ENCODE assay signal across 2 cellular contexts in the genomic region with DNA sequence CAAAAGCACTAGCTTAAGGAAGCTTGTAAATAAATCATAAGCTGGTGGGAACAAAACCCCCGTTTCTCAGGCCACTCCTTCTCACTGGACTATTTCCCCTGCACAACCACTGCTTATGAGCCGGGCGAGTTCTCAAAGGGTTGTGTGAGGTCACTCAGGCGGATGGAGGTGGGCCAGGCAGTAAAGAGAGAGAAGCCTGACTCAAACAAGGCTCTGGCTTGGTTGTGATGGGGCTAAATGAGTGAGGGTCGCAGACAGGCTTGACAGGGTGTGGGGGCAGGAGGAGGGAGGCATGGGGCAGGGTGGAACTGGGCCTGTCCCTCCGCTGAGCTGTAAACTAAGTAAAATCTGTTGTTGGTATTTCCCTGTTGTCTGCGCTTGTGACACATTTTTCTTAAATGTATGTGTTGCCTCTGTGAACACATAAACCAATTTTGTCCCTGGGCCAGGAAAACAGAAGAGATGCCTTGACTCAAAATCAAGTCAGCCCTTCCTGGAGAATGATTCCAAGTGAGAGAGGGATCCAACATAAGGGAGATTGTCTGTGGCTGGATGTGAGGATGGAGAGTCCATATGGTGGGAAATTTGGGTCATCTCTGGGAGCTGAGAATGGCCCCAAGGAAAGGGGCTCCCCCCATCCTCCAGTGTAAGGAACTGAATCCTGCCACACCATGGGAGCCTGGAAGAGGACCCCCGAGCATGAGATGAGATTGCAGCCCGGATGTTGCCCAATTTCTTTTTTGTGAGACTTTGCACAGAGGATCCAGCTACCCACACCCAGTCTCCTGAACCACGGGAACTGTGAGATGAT.
TF ChIP-seq lines count a peak whose summit lies in the region.

No MANE protein-coding gene starts in this region.

TF ChIP-seq in K562, 482 proteins besides CTCF, POLR2A, EP300 and RAD21:
- TF ChIP-seq, protein P1, sequence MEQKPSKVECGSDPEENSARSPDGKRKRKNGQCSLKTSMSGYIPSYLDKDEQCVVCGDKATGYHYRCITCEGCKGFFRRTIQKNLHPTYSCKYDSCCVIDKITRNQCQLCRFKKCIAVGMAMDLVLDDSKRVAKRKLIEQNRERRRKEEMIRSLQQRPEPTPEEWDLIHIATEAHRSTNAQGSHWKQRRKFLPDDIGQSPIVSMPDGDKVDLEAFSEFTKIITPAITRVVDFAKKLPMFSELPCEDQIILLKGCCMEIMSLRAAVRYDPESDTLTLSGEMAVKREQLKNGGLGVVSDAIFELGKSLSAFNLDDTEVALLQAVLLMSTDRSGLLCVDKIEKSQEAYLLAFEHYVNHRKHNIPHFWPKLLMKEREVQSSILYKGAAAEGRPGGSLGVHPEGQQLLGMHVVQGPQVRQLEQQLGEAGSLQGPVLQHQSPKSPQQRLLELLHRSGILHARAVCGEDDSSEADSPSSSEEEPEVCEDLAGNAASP (IDR thresholded peaks at IDR 0.05): peak; percentile 60
- TF ChIP-seq KAT7 (CRISPR knock-in tag; IDR thresholded peaks at IDR 0.05; ENCODE audit: borderline replicate concordance) (no peak), IRF2 (CRISPR knock-in tag; IDR thresholded peaks at IDR 0.05) (no peak)

TF ChIP-seq in HepG2, 621 proteins besides CTCF, POLR2A, EP300 and RAD21 (continues in another document):
- TF ChIP-seq ARHGAP35 (CRISPR knock-in tag; IDR thresholded peaks at IDR 0.05; ENCODE audit: borderline replicate concordance) (no peak), RXRB (CRISPR knock-in tag; IDR thresholded peaks at IDR 0.05; ENCODE audit: borderline replicate concordance) (peak; percentile 90), BRD4 (CRISPR knock-in tag; IDR thresholded peaks at IDR 0.05) (no peak), ARNT2 (CRISPR knock-in tag; IDR thresholded peaks at IDR 0.05; ENCODE audit: low read depth) (0 out of 2 replicates have a peak, but pooled peaks have one; percentile 44), RORA (CRISPR knock-in tag; IDR thresholded peaks at IDR 0.05) (no peak), ZNF441 (CRISPR knock-in tag; IDR thresholded peaks at IDR 0.05; ENCODE audit: borderline replicate concordance) (peak; percentile 97), ZNF468 (CRISPR knock-in tag; IDR thresholded peaks at IDR 0.05) (no peak), JARID2 (CRISPR knock-in tag; IDR thresholded peaks at IDR 0.05; ENCODE audit: insufficient replicate concordance) (no peak), ZNF337 (CRISPR knock-in tag; IDR thresholded peaks at IDR 0.05; ENCODE audit: borderline replicate concordance, low read depth) (0 out of 2 replicates have a peak, but pooled peaks have one; percentile 5), ETV5 (CRISPR knock-in tag; IDR thresholded peaks at IDR 0.05; ENCODE audit: borderline replicate concordance) (peak; percentile 61; the same call in 1 of the 2 replicates), PATZ1 (CRISPR knock-in tag; IDR thresholded peaks at IDR 0.05) (no peak), ZNF350 (CRISPR knock-in tag; IDR thresholded peaks at IDR 0.05; ENCODE audit: borderline replicate concordance, low read depth) (0 out of 2 replicates have a peak, but pooled peaks have one; percentile 9), ZNF816 (CRISPR knock-in tag; IDR thresholded peaks at IDR 0.05; ENCODE audit: borderline replicate concordance) (0 out of 2 replicates have a peak, but pooled peaks have one; percentile 22), ZNF383 (CRISPR knock-in tag; IDR thresholded peaks at IDR 0.05; ENCODE audit: borderline replicate concordance) (0 out of 2 replicates have a peak, but pooled peaks have one; percentile 60), TBX2 (CRISPR knock-in tag; IDR thresholded peaks at IDR 0.05; ENCODE audit: borderline replicate concordance) (peak; percentile 20; the same call in 1 of the 2 replicates), ZNF652 (CRISPR knock-in tag; IDR thresholded peaks at IDR 0.05; ENCODE audit: borderline replicate concordance, low read depth) (no peak), HMG20A (CRISPR knock-in tag; IDR thresholded peaks at IDR 0.05; ENCODE audit: borderline replicate concordance) (no peak), TBL1XR1 (IDR thresholded peaks at IDR 0.05; ENCODE audit: borderline replicate concordance, low read length, partially characterized antibody) (no peak), ZNF44 (CRISPR knock-in tag; IDR thresholded peaks at IDR 0.05) (peak; percentile 4; the same call in 1 of the 2 replicates), LCORL (IDR thresholded peaks at IDR 0.05) (no peak), LCORL (CRISPR knock-in tag; IDR thresholded peaks at IDR 0.05) (peak; percentile 37; the same call in 1 of the 2 replicates), ZNF33B (CRISPR knock-in tag; IDR thresholded peaks at IDR 0.05) (peak; percentile 22; the same call in 1 of the 2 replicates), SP1 (IDR thresholded peaks at IDR 0.05) (no peak), SP1 (CRISPR knock-in tag; IDR thresholded peaks at IDR 0.05) (no peak), STAT6 (CRISPR knock-in tag; IDR thresholded peaks at IDR 0.05; ENCODE audit: borderline replicate concordance) (0 out of 2 replicates have a peak, but pooled peaks have one; percentile 76), GATAD2A (CRISPR knock-in tag; IDR thresholded peaks at IDR 0.05) (0 out of 2 replicates have a peak, but pooled peaks have one; percentile 34), ZFP90 (CRISPR knock-in tag; IDR thresholded peaks at IDR 0.05; ENCODE audit: borderline replicate concordance) (peak; percentile 66; the same call in 1 of the 2 replicates), ZZZ3 (CRISPR knock-in tag; IDR thresholded peaks at IDR 0.05; ENCODE audit: borderline replicate concordance) (no peak), ZNF644 (CRISPR knock-in tag; IDR thresholded peaks at IDR 0.05; ENCODE audit: low read depth) (no peak), SUZ12 (IDR thresholded peaks at IDR 0.05; ENCODE audit: low read depth, low read length) (no peak), SAP130 (CRISPR knock-in tag; IDR thresholded peaks at IDR 0.05; ENCODE audit: low read depth) (peak; percentile 6; the same call in 1 of the 2 replicates), ZFP36L2 (CRISPR knock-in tag; IDR thresholded peaks at IDR 0.05) (no peak), ZNF225 (CRISPR knock-in tag; IDR thresholded peaks at IDR 0.05) (0 out of 2 replicates have a peak, but pooled peaks have one; percentile 49), PHF21A (CRISPR knock-in tag; IDR thresholded peaks at IDR 0.05) (no peak), KDM5B (CRISPR knock-in tag; IDR thresholded peaks at IDR 0.05; ENCODE audit: borderline replicate concordance) (peak; percentile 64), MIER3 (CRISPR knock-in tag; IDR thresholded peaks at IDR 0.05; ENCODE audit: borderline replicate concordance) (peak; percentile 28; the same call in 1 of the 2 replicates)
- TF ChIP-seq, protein P2, sequence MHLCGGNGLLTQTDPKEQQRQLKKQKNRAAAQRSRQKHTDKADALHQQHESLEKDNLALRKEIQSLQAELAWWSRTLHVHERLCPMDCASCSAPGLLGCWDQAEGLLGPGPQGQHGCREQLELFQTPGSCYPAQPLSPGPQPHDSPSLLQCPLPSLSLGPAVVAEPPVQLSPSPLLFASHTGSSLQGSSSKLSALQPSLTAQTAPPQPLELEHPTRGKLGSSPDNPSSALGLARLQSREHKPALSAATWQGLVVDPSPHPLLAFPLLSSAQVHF (CRISPR knock-in tag; IDR thresholded peaks at IDR 0.05): no peak
- TF ChIP-seq, protein P3, sequence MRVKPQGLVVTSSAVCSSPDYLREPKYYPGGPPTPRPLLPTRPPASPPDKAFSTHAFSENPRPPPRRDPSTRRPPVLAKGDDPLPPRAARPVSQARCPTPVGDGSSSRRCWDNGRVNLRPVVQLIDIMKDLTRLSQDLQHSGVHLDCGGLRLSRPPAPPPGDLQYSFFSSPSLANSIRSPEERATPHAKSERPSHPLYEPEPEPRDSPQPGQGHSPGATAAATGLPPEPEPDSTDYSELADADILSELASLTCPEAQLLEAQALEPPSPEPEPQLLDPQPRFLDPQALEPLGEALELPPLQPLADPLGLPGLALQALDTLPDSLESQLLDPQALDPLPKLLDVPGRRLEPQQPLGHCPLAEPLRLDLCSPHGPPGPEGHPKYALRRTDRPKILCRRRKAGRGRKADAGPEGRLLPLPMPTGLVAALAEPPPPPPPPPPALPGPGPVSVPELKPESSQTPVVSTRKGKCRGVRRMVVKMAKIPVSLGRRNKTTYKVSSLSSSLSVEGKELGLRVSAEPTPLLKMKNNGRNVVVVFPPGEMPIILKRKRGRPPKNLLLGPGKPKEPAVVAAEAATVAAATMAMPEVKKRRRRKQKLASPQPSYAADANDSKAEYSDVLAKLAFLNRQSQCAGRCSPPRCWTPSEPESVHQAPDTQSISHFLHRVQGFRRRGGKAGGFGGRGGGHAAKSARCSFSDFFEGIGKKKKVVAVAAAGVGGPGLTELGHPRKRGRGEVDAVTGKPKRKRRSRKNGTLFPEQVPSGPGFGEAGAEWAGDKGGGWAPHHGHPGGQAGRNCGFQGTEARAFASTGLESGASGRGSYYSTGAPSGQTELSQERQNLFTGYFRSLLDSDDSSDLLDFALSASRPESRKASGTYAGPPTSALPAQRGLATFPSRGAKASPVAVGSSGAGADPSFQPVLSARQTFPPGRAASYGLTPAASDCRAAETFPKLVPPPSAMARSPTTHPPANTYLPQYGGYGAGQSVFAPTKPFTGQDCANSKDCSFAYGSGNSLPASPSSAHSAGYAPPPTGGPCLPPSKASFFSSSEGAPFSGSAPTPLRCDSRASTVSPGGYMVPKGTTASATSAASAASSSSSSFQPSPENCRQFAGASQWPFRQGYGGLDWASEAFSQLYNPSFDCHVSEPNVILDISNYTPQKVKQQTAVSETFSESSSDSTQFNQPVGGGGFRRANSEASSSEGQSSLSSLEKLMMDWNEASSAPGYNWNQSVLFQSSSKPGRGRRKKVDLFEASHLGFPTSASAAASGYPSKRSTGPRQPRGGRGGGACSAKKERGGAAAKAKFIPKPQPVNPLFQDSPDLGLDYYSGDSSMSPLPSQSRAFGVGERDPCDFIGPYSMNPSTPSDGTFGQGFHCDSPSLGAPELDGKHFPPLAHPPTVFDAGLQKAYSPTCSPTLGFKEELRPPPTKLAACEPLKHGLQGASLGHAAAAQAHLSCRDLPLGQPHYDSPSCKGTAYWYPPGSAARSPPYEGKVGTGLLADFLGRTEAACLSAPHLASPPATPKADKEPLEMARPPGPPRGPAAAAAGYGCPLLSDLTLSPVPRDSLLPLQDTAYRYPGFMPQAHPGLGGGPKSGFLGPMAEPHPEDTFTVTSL (CRISPR knock-in tag; IDR thresholded peaks at IDR 0.05; ENCODE audit: borderline replicate concordance): 0 out of 2 replicates have a peak, but pooled peaks have one; percentile 16
- TF ChIP-seq, protein P4, sequence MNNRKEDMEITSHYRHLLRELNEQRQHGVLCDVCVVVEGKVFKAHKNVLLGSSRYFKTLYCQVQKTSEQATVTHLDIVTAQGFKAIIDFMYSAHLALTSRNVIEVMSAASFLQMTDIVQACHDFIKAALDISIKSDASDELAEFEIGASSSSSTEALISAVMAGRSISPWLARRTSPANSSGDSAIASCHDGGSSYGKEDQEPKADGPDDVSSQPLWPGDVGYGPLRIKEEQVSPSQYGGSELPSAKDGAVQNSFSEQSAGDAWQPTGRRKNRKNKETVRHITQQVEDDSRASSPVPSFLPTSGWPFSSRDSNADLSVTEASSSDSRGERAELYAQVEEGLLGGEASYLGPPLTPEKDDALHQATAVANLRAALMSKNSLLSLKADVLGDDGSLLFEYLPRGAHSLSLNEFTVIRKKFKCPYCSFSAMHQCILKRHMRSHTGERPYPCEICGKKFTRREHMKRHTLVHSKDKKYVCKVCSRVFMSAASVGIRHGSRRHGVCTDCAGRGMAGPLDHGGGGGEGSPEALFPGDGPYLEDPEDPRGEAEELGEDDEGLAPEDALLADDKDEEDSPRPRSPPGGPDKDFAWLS (CRISPR knock-in tag; IDR thresholded peaks at IDR 0.05; ENCODE audit: borderline replicate concordance): no peak; the same call in 1 of the 2 replicates
- TF ChIP-seq, protein P5, sequence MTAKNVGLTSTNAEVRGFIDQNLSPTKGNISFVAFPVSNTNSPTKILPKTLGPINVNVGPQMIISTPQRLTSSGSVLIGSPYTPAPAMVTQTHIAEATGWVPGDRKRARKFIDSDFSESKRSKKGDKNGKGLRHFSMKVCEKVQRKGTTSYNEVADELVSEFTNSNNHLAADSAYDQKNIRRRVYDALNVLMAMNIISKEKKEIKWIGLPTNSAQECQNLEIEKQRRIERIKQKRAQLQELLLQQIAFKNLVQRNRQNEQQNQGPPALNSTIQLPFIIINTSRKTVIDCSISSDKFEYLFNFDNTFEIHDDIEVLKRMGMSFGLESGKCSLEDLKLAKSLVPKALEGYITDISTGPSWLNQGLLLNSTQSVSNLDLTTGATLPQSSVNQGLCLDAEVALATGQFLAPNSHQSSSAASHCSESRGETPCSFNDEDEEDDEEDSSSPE (CRISPR knock-in tag; IDR thresholded peaks at IDR 0.05): no peak
